ENCODE assay signal across 12 cellular contexts in the genomic region with DNA sequence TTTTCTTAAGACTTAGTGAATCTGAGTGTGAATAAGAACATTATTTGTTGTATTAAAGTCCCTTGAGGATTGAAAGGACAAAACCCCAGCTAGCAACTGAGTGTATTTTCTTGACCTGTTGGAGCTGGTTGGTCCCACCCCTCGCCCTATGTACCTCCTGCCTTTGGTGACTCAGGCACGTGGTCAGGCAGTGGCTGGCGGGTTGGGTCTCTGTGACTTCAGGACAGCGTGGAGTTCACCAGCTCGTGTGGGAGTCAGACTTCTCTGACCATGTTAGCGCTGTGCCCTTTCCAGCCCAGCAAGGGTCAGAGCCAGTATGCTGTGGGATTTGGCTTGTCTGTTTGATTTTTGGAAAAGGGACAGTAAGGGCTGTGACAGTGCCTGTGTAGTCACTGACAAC.
DNase-seq lines count a peak whose midpoint lies in the region; ATAC-seq and TF ChIP-seq lines count a peak whose summit lies in the region.
"Had no signal": no experiment of that assay in that cellular context is flagged by ENCODE, and none has a peak within 500 bp of the region (broad histone marks: within the 10 kb centered on the region; RNA-seq: fewer than 3 reads in every experiment).

No MANE protein-coding gene starts in this region.

- no peak overlapping the region for H3K9ac ChIP-seq in skeletal muscle satellite cell (ENCODE audit: low read depth, low read length)

- TF ChIP-seq CTCF in foreskin fibroblast (IDR thresholded peaks at IDR 0.05; ENCODE audit: low read depth, low read length) = no peak
- TF ChIP-seq CTCF in GM10248 (IDR thresholded peaks at IDR 0.05; ENCODE audit: control extremely low read depth, extremely low read depth, low read depth, missing control alignments) = no peak

- peaks cover 55% of the 10 kb centered on the region for H3K4me1 ChIP-seq in skeletal muscle satellite cell (ENCODE audit: control insufficient read depth, insufficient read depth, low read length)

- CTCF ChIA-PET in GM10248 (lab: Yijun Ruan, JAX) = interaction anchor here (1.0 to 3.4 kb wide), 3 partner anchors 11 to 317 kb away, joined by 3 to 13 read pairs (median 3); no protein-coding TSS in a partner anchor

- no peaks in the 10 kb centered on the region for H3K27me3 ChIP-seq in skeletal muscle satellite cell (ENCODE audit: control insufficient read depth, insufficient read depth, low read length)

- H3K4me2 ChIP-seq in skeletal muscle satellite cell (ENCODE audit: low read length) = peak overlapping the region; percentile 4

- DNase-seq in Daoy (ENCODE audit: low read depth) (peak; percentile 30), SW480 (ENCODE audit: low spot score) (peak; percentile 30), foreskin fibroblast (peak; percentile 33 to 51), RKO (ENCODE audit: low spot score) (no peak), OCI-M2 (lab: John Stamatoyannopoulos, UW; ENCODE audit: unreplicated experiment) (no peak), GM10248 (ENCODE audit: extremely low spot score) (no peak)
- DNase-seq: activated T-cell treated with anti-CD3 and anti-CD28 coated beads, Interleukin-2, amount 50 U/mL, for 4 hours; DMS153; naive B cell; NCI-H1092 treated with DMSO at 0.1 percent for 48 hours had no signal

- peaks cover 22% of the 10 kb centered on the region for H3K36me3 ChIP-seq in skeletal muscle satellite cell (ENCODE audit: insufficient read depth, low read length)

- POLR2A ChIA-PET in GM10248 (lab: Yijun Ruan, JAX) = no interaction called here

- no peak overlapping the region for H3K4me3 ChIP-seq in foreskin fibroblast (ENCODE audit: low read depth in 1 of 2, low read length in 2 of 2)
- no peak overlapping the region for H3K4me3 ChIP-seq in skeletal muscle satellite cell (ENCODE audit: low read length)

- no peaks in the 10 kb centered on the region for H3K9me3 ChIP-seq in skeletal muscle satellite cell (replicated peaks; ENCODE audit: low read length)

- no peak for ATAC-seq in HG03432 (IDR thresholded peaks at IDR 0.05; ENCODE audit: unreplicated experiment)

Comparison
In these comparisons a context has a peak if more than half of its experiments do, and no peak if none do; other contexts are left out.
1. DNase-seq: peak in Daoy (single experiment), SW480 (single experiment) and foreskin fibroblast (2 of 2); none in RKO (single experiment), OCI-M2 (single experiment) and GM10248 (single experiment).